ENCODE assay signal across 8 cellular contexts in the genomic region with DNA sequence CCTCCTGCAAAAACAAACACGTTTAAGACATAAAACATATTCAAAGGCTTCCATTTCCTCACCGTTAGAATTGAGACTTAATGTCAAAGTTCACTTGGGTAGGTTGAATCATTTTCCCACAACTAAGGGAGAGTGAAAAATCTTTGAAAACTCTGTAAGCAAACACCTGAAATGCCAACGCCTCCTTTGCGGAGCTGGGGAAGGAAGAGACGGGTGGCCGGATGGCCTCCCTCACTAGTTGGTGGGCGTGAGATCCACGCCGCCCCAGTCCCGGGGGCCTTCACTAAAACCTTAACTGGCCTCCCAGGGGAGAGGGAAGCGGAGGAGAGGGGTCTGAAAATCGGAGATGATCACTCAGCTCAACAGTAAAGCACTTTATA. TPM values are rescaled to one million over a fixed set of nuclear protein-coding genes. Genes with fewer than 3 reads are reported as not detected.
DNase-seq lines count a peak whose midpoint lies in the region; ATAC-seq and TF ChIP-seq lines count a peak whose summit lies in the region.

No MANE protein-coding gene starts in this region.

- peak overlapping the region; percentile 69 for H3K9ac ChIP-seq in ES-I3 (ENCODE audit: low read depth, low read length)

- peaks cover 9% of the 10 kb centered on the region for H3K36me3 Mint-ChIP-seq in activated CD4-positive, alpha-beta memory T cell treated with anti-CD3 and anti-CD28 coated beads for 36 hours
- H3K36me3 Mint-ChIP-seq in neural crest cell (ENCODE audit: low read depth) = no peaks in the 10 kb centered on the region

- no peak for TF ChIP-seq CTCF in epithelial cell of esophagus (IDR thresholded peaks at IDR 0.05; ENCODE audit: insufficient read depth, low read depth, low read length, missing control alignments)
- TF ChIP-seq CTCF in neural crest cell (conservative IDR thresholded peaks at IDR 0.05) = no peak

- no peaks in the 10 kb centered on the region for H3K9me3 ChIP-seq in ES-I3 (ENCODE audit: control insufficient read depth, insufficient read depth, low read length)
- H3K9me3 ChIP-seq in aorta (ENCODE audit: control insufficient read depth, low read length) = no peaks in the 10 kb centered on the region

- no peaks in the 10 kb centered on the region for H3K9me3 Mint-ChIP-seq in activated CD4-positive, alpha-beta memory T cell treated with anti-CD3 and anti-CD28 coated beads for 36 hours
- no peaks in the 10 kb centered on the region for H3K9me3 Mint-ChIP-seq in neural crest cell

- H3K27ac Mint-ChIP-seq in activated CD4-positive, alpha-beta memory T cell treated with anti-CD3 and anti-CD28 coated beads for 36 hours = peak overlapping the region; percentile 94
- H3K27ac Mint-ChIP-seq in neural crest cell (ENCODE audit: unreplicated experiment) = peak overlapping the region; percentile 92

- WGBS in aorta, 2 donors = 0 to 1% methylated on average over 12 of the region's 12 CpGs

- DNase-seq in HT1080 (ENCODE audit: low read depth) = peak; percentile 35
- peak; percentile 63 for DNase-seq in activated CD4-positive, alpha-beta memory T cell treated with anti-CD3 and anti-CD28 coated beads for 36 hours
- no peak for DNase-seq in epithelial cell of esophagus (ENCODE audit: low read depth)
- no peak for DNase-seq in neural crest cell (ENCODE audit: low read depth, low spot score)
- DNase-seq in aorta = no peak
- DNase-seq in cerebellar cortex (ENCODE audit: low spot score) = no peak

- CTCF ChIA-PET in activated CD4-positive, alpha-beta memory T cell treated with anti-CD3 and anti-CD28 coated beads for 36 hours (lab: Charles Lee) = interaction anchor here (0.6 to 2.6 kb wide), 9 partner anchors 10 to 147 kb away, joined by 3 to 16 read pairs (median 4); a partner anchor contains a TSS

- intact Hi-C loops in activated CD4-positive, alpha-beta memory T cell treated with anti-CD3 and anti-CD28 coated beads for 36 hours (cut with micrococcal nuclease) = loop anchor here (1.0 to 5.0 kb wide), 4 partner anchors 82 to 266 kb away; a partner anchor contains a TSS
- intact Hi-C loops in aorta (cut with DNase I) = no loop called here

- no peaks in the 10 kb centered on the region for H3K27me3 ChIP-seq in aorta (ENCODE audit: control insufficient read depth in 1 of 2, insufficient read depth in 2 of 2, low read length in 1 of 2)

- H3K36me3 ChIP-seq in ES-I3 (ENCODE audit: insufficient read depth, low read length) (no peaks in the 10 kb centered on the region), aorta (ENCODE audit: control insufficient read depth in 1 of 2, insufficient read depth in 2 of 2, low read length in 1 of 2) (no peaks in the 10 kb centered on the region)

- H3K4me3 ChIP-seq in epithelial cell of esophagus (ENCODE audit: low read length) (peak overlapping the region; percentile 73), aorta (ENCODE audit: low read length in 2 of 2) (peak overlapping the region; percentile 60 to 77)

- peaks cover 7% of the 10 kb centered on the region for H3K4me1 ChIP-seq in ES-I3 (ENCODE audit: insufficient read depth, low read length)
- no peaks in the 10 kb centered on the region for H3K4me1 ChIP-seq in aorta (ENCODE audit: control insufficient read depth in 1 of 2, insufficient read depth in 2 of 2, low read length in 2 of 2)

- no peaks in the 10 kb centered on the region for H3K27me3 Mint-ChIP-seq in activated CD4-positive, alpha-beta memory T cell treated with anti-CD3 and anti-CD28 coated beads for 36 hours
- H3K27me3 Mint-ChIP-seq in neural crest cell (ENCODE audit: low read depth) = no peaks in the 10 kb centered on the region

- peak; percentile 44 for ATAC-seq in aorta (ENCODE audit: low FRiP score)
- ATAC-seq in GM18502 (IDR thresholded peaks at IDR 0.05; ENCODE audit: poor library complexity, unreplicated experiment) = no peak

- H3K4me1 Mint-ChIP-seq in activated CD4-positive, alpha-beta memory T cell treated with anti-CD3 and anti-CD28 coated beads for 36 hours (ENCODE audit: low read depth) = peaks cover 42% of the 10 kb centered on the region
- peaks cover 27% of the 10 kb centered on the region for H3K4me1 Mint-ChIP-seq in neural crest cell

- H3K4me3 Mint-ChIP-seq in activated CD4-positive, alpha-beta memory T cell treated with anti-CD3 and anti-CD28 coated beads for 36 hours = peak overlapping the region; percentile 93
- peak overlapping the region; percentile 93 for H3K4me3 Mint-ChIP-seq in neural crest cell

- H3K27ac ChIP-seq in aorta (ENCODE audit: low read depth in 1 of 2, low read length in 2 of 2) = peak overlapping the region; percentile 92 to 99

- POLR2A ChIA-PET in activated CD4-positive, alpha-beta memory T cell treated with anti-CD3 and anti-CD28 coated beads for 36 hours (lab: Charles Lee) = interaction anchor here (0.8 to 3.7 kb wide), 6 partner anchors 11 to 175 kb away, joined by 3 to 61 read pairs (median 4); a partner anchor contains a TSS

RNA-seq across cellular contexts. Expression of a gene that starts 0.8 kb away (rescaled TPM):
- total RNA-seq in HT1080 (2014; rRNA removed; shearing (Covaris generic)) = 20.8 and 23.1 TPM in 2 replicates
- polyA plus RNA-seq in HT1080 (2015; cell fraction: cytosol; rRNA removed) = 21.7 and 22.9 TPM in 2 replicates
- 25.6 and 29.7 TPM in 2 replicates for polyA plus RNA-seq in HT1080 (2015; cell fraction: nucleus; rRNA removed)
- 10 to 100 TPM; 32.0 to 34.0 TPM for total RNA-seq in activated CD4-positive, alpha-beta memory T cell treated with anti-CD3 and anti-CD28 coated beads for 36 hours
- total RNA-seq in neural crest cell (89.6 and 91.8 TPM in 2 replicates), aorta (10 to 100 TPM; 22.7 to 33.1 TPM)
- 10 to 100 TPM; 14.5 to 20.1 TPM for polyA plus RNA-seq in aorta

RNA-seq across cellular contexts. Expression of a gene that starts 10.4 kb away (rescaled TPM):
- 85.7 and 113 TPM in 2 replicates for total RNA-seq in HT1080 (2014; rRNA removed; shearing (Covaris generic))
- polyA plus RNA-seq in HT1080 (2015; cell fraction: cytosol; rRNA removed) = 65.1 and 86.9 TPM in 2 replicates
- polyA plus RNA-seq in HT1080 (2015; cell fraction: nucleus; rRNA removed) = 96.3 and 119 TPM in 2 replicates
- 100 to 1,000 TPM; 158 TPM for total RNA-seq in activated CD4-positive, alpha-beta memory T cell treated with anti-CD3 and anti-CD28 coated beads for 36 hours
- 116 and 118 TPM in 2 replicates for total RNA-seq in neural crest cell
- 100 to 1,000 TPM; 103 to 104 TPM for total RNA-seq in aorta
- 100 to 1,000 TPM in 1 of 2 donors, 10 to 100 TPM in 1; 33.8 to 124 TPM for polyA plus RNA-seq in aorta

Comparison
In these comparisons a context has a peak if more than half of its experiments do, and no peak if none do; other contexts are left out.
1. DNase-seq: peak in HT1080 (single experiment) and activated CD4-positive, alpha-beta memory T cell treated with anti-CD3 and anti-CD28 coated beads for 36 hours (single experiment); none in epithelial cell of esophagus (single experiment), neural crest cell (single experiment), aorta (0 of 2) and cerebellar cortex (single experiment).